ENCODE assay signal across 9 cellular contexts in genomic region chr3:30496496-30496966, GRCh38.
DNase-seq lines count a peak whose midpoint lies in the region; ATAC-seq, FAIRE-seq and TF ChIP-seq lines count a peak whose summit lies in the region.
"Had no signal": no experiment of that assay in that cellular context is flagged by ENCODE, and none has a peak within 500 bp of the region (broad histone marks: within the 10 kb centered on the region; RNA-seq: fewer than 3 reads in every experiment).

No MANE protein-coding gene starts in this region.

- peak overlapping the region; percentile 41 for H3K27ac Mint-ChIP-seq in nephron progenitor cell

- TF ChIP-seq CTCF in nephron progenitor cell (IDR thresholded peaks at IDR 0.05), result no peak

- no peak overlapping the region for H3K4me3 Mint-ChIP-seq in nephron progenitor cell

- H3K36me3 Mint-ChIP-seq in nephron progenitor cell (ENCODE audit: low read depth), result no peaks in the 10 kb centered on the region

- no peaks in the 10 kb centered on the region for H3K9me3 Mint-ChIP-seq in nephron progenitor cell

- ATAC-seq in HG03342 (IDR thresholded peaks at IDR 0.05; ENCODE audit: unreplicated experiment), result no peak

- TF ChIP-seq POLR2A in GM12891 (IDR thresholded peaks at IDR 0.05; ENCODE audit: low read depth, low read length), result no peak

- H3K27me3 Mint-ChIP-seq in nephron progenitor cell (ENCODE audit: low read depth, poor library complexity), result no peaks in the 10 kb centered on the region

- peaks cover 51% of the 10 kb centered on the region for H3K4me1 Mint-ChIP-seq in nephron progenitor cell

- peak; percentile 49 for DNase-seq in A172 (ENCODE audit: low spot score)
- DNase-seq in RCC 7860 (ENCODE audit: low spot score), result peak; percentile 44
- peak; percentile 68 for DNase-seq in fibroblast of gingiva (ENCODE audit: low read depth)
- no peak for DNase-seq in nephron progenitor cell
- no peak for DNase-seq in GF-D8 (lab: John Stamatoyannopoulos, UW)
- DNase-seq in GM19238 (ENCODE audit: insufficient read length, low spot score), result no peak
- DNase-seq in GM12891 (ENCODE audit: insufficient read length, low spot score), result no peak
- DNase-seq: activated CD8-positive, alpha-beta memory T cell treated with anti-CD3 and anti-CD28 coated beads, Interleukin-2, amount 50 U/mL, for 48 hours had no signal

- no peak for FAIRE-seq in RCC 7860 (lab: Jason Lieb, UNC)
- FAIRE-seq in GM12891 (lab: Jason Lieb, UNC), result no peak

TF ChIP-seq in GM12891, 5 proteins besides CTCF, POLR2A, EP300 and RAD21:
- no peak for TF ChIP-seq TAF1 (IDR thresholded peaks at IDR 0.05; ENCODE audit: low read depth, low read length)
- TF ChIP-seq POU2F2 (IDR thresholded peaks at IDR 0.05; ENCODE audit: low read depth, low read length), result no peak
- TF ChIP-seq SPI1 (IDR thresholded peaks at IDR 0.05; ENCODE audit: low read depth, low read length), result no peak
- no peak for TF ChIP-seq PAX5 (IDR thresholded peaks at IDR 0.05; ENCODE audit: insufficient read depth, low read length, severe bottlenecking)
- TF ChIP-seq POLR2AphosphoS5 (IDR thresholded peaks at IDR 0.05; ENCODE audit: low read depth, low read length), result no peak

Comparison
In these comparisons a context has a peak if more than half of its experiments do, and no peak if none do; other contexts are left out.
1. DNase-seq: peak in A172 (single experiment), RCC 7860 (single experiment) and fibroblast of gingiva (single experiment); none in nephron progenitor cell (single experiment), GF-D8 (single experiment), GM19238 (single experiment) and GM12891 (single experiment).